20 cellular contexts compared by ENCODE assay signal in genomic region chr20:60352580-60352979, GRCh38.
"Had no signal": no experiment of that assay in that cellular context is flagged by ENCODE, and none has a peak within 500 bp of the region (broad histone marks: within the 10 kb centered on the region; RNA-seq: fewer than 3 reads in every experiment).

No MANE protein-coding gene starts in this region.

- H3K27me3 ChIP-seq: ascending aorta, body of pancreas had no signal

- DNase-seq: activated CD4-positive, alpha-beta T cell treated with anti-CD3 and anti-CD28 coated beads for 48 hours; activated CD4-positive, alpha-beta T cell treated with anti-CD3 and anti-CD28 coated beads, Interleukin-2, amount 50 U/mL, for 4 hours; activated CD4-positive, CD25-positive, alpha-beta regulatory T cell treated with anti-CD3 and anti-CD28 coated beads, Interleukin-2, amount 50 U/mL, for 72 hours; activated CD8-positive, alpha-beta memory T cell treated with anti-CD3 and anti-CD28 coated beads, Interleukin-2, amount 50 U/mL, for 48 hours; activated CD8-positive, alpha-beta T cell treated with anti-CD3 and anti-CD28 coated beads, Interleukin-2, amount 10 ng/mL, durations not matched to agents 7 days and 5 days; activated T-cell treated with anti-CD3 and anti-CD28 coated beads, Interleukin-2, amount 50 U/mL, for 1 hour; body of pancreas; central memory CD4-positive, alpha-beta T cell; Karpas-422; MM.1S; NCI-H1105 treated with DMSO at 0.1 percent for 48 hours; NCI-H1930; NCI-H226; NCI-H510A; SIG-M5; T-helper 17 cell; T-helper 9 cell had no signal

- ATAC-seq: activated CD8-positive, alpha-beta T cell treated with anti-CD3 and anti-CD28 coated beads, Interleukin-2, amount 10 ng/mL, durations not matched to agents 7 days and 5 days; body of pancreas; K562; T-helper 17 cell; WTC11 had no signal

- H3K4me3 ChIP-seq: ascending aorta, body of pancreas, K562 had no signal

- H3K36me3 ChIP-seq: ascending aorta had no signal
